ENCODE assay signal across 1 cellular context in genomic region chr15:65226221-65226620, GRCh38.
TF ChIP-seq lines count a peak whose summit lies in the region.

No MANE protein-coding gene starts in this region.

TF ChIP-seq in GM23338, 12 proteins besides CTCF, POLR2A, EP300 and RAD21:
- TF ChIP-seq ZNF462 (CRISPR knock-in tag; IDR thresholded peaks at IDR 0.05) (no peak), NANOG (IDR thresholded peaks at IDR 0.05; ENCODE audit: borderline replicate concordance) (no peak), EZH2phosphoT487 (IDR thresholded peaks at IDR 0.05; ENCODE audit: unreplicated experiment) (no peak), ETS1 (IDR thresholded peaks at IDR 0.05) (no peak), JUNB (IDR thresholded peaks at IDR 0.05; ENCODE audit: unreplicated experiment) (no peak), REST (IDR thresholded peaks at IDR 0.05; ENCODE audit: unreplicated experiment) (no peak), ZNF114 (CRISPR knock-in tag; IDR thresholded peaks at IDR 0.05) (no peak), POLR2AphosphoS5 (IDR thresholded peaks at IDR 0.05; ENCODE audit: low read depth) (no peak), ZNF331 (CRISPR knock-in tag; IDR thresholded peaks at IDR 0.05; ENCODE audit: low read depth) (no peak)
